2 cellular contexts compared by ENCODE assay signal in the genomic region with DNA sequence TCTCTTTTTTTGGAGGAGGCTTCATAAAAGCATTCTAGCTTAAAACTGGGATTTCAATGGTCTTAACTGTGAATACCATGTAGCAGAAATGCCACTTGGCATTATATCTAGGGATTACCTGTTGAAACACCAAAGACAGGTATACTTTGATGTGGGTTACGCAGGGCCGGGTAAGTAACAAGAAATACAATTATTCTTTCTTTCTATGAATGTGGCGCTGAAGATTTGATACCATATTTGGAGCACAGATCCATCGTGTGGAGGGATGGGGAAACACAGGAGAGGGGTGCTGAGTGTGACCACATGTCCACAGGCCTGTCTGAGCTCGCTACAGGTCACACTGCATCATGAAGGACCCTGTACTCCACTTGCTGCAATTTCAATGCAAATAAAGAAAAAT.
TF ChIP-seq lines count a peak whose summit lies in the region.

No MANE protein-coding gene starts in this region.

TF ChIP-seq in GM23338, 12 proteins besides CTCF, POLR2A, EP300 and RAD21 (continues in another document):
- TF ChIP-seq JUNB (IDR thresholded peaks at IDR 0.05; ENCODE audit: unreplicated experiment) (no peak), POLR2AphosphoS5 (IDR thresholded peaks at IDR 0.05; ENCODE audit: low read depth) (no peak), REST (IDR thresholded peaks at IDR 0.05; ENCODE audit: unreplicated experiment) (no peak), CREB1 (CRISPR knock-in tag; IDR thresholded peaks at IDR 0.05; ENCODE audit: low read depth) (no peak), ETS1 (IDR thresholded peaks at IDR 0.05) (no peak), ZNF331 (CRISPR knock-in tag; IDR thresholded peaks at IDR 0.05; ENCODE audit: low read depth) (no peak), EZH2 (IDR thresholded peaks at IDR 0.05; ENCODE audit: low read depth, unreplicated experiment) (no peak), NANOG (IDR thresholded peaks at IDR 0.05; ENCODE audit: borderline replicate concordance) (no peak), ZNF114 (CRISPR knock-in tag; IDR thresholded peaks at IDR 0.05) (no peak)
- TF ChIP-seq, protein P1, sequence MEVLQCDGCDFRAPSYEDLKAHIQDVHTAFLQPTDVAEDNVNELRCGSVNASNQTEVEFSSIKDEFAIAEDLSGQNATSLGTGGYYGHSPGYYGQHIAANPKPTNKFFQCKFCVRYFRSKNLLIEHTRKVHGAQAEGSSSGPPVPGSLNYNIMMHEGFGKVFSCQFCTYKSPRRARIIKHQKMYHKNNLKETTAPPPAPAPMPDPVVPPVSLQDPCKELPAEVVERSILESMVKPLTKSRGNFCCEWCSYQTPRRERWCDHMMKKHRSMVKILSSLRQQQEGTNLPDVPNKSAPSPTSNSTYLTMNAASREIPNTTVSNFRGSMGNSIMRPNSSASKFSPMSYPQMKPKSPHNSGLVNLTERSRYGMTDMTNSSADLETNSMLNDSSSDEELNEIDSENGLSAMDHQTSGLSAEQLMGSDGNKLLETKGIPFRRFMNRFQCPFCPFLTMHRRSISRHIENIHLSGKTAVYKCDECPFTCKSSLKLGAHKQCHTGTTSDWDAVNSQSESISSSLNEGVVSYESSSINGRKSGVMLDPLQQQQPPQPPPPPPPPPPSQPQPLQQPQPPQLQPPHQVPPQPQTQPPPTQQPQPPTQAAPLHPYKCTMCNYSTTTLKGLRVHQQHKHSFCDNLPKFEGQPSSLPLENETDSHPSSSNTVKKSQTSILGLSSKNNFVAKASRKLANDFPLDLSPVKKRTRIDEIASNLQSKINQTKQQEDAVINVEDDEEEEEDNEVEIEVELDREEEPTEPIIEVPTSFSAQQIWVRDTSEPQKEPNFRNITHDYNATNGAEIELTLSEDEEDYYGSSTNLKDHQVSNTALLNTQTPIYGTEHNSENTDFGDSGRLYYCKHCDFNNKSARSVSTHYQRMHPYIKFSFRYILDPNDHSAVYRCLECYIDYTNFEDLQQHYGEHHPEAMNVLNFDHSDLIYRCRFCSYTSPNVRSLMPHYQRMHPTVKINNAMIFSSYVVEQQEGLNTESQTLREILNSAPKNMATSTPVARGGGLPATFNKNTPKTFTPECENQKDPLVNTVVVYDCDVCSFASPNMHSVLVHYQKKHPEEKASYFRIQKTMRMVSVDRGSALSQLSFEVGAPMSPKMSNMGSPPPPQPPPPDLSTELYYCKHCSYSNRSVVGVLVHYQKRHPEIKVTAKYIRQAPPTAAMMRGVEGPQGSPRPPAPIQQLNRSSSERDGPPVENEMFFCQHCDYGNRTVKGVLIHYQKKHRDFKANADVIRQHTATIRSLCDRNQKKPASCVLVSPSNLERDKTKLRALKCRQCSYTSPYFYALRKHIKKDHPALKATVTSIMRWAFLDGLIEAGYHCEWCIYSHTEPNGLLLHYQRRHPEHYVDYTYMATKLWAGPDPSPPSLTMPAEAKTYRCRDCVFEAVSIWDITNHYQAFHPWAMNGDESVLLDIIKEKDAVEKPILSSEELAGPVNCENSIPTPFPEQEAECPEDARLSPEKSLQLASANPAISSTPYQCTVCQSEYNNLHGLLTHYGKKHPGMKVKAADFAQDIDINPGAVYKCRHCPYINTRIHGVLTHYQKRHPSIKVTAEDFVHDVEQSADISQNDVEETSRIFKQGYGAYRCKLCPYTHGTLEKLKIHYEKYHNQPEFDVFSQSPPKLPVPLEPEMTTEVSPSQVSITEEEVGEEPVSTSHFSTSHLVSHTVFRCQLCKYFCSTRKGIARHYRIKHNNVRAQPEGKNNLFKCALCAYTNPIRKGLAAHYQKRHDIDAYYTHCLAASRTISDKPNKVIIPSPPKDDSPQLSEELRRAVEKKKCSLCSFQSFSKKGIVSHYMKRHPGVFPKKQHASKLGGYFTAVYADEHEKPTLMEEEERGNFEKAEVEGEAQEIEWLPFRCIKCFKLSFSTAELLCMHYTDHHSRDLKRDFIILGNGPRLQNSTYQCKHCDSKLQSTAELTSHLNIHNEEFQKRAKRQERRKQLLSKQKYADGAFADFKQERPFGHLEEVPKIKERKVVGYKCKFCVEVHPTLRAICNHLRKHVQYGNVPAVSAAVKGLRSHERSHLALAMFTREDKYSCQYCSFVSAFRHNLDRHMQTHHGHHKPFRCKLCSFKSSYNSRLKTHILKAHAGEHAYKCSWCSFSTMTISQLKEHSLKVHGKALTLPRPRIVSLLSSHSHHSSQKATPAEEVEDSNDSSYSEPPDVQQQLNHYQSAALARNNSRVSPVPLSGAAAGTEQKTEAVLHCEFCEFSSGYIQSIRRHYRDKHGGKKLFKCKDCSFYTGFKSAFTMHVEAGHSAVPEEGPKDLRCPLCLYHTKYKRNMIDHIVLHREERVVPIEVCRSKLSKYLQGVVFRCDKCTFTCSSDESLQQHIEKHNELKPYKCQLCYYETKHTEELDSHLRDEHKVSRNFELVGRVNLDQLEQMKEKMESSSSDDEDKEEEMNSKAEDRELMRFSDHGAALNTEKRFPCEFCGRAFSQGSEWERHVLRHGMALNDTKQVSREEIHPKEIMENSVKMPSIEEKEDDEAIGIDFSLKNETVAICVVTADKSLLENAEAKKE (CRISPR knock-in tag; IDR thresholded peaks at IDR 0.05): no peak

TF ChIP-seq in GM12878, 131 proteins besides CTCF, POLR2A, EP300 and RAD21:
- TF ChIP-seq, protein P2, sequence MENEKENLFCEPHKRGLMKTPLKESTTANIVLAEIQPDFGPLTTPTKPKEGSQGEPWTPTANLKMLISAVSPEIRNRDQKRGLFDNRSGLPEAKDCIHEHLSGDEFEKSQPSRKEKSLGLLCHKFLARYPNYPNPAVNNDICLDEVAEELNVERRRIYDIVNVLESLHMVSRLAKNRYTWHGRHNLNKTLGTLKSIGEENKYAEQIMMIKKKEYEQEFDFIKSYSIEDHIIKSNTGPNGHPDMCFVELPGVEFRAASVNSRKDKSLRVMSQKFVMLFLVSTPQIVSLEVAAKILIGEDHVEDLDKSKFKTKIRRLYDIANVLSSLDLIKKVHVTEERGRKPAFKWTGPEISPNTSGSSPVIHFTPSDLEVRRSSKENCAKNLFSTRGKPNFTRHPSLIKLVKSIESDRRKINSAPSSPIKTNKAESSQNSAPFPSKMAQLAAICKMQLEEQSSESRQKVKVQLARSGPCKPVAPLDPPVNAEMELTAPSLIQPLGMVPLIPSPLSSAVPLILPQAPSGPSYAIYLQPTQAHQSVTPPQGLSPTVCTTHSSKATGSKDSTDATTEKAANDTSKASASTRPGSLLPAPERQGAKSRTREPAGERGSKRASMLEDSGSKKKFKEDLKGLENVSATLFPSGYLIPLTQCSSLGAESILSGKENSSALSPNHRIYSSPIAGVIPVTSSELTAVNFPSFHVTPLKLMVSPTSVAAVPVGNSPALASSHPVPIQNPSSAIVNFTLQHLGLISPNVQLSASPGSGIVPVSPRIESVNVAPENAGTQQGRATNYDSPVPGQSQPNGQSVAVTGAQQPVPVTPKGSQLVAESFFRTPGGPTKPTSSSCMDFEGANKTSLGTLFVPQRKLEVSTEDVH (IDR thresholded peaks at IDR 0.05; ENCODE audit: low read depth, partially characterized antibody): no peak
- no peak for TF ChIP-seq ZNF384 (IDR thresholded peaks at IDR 0.05; ENCODE audit: borderline replicate concordance, low read depth, low read length)
- TF ChIP-seq, protein P3, sequence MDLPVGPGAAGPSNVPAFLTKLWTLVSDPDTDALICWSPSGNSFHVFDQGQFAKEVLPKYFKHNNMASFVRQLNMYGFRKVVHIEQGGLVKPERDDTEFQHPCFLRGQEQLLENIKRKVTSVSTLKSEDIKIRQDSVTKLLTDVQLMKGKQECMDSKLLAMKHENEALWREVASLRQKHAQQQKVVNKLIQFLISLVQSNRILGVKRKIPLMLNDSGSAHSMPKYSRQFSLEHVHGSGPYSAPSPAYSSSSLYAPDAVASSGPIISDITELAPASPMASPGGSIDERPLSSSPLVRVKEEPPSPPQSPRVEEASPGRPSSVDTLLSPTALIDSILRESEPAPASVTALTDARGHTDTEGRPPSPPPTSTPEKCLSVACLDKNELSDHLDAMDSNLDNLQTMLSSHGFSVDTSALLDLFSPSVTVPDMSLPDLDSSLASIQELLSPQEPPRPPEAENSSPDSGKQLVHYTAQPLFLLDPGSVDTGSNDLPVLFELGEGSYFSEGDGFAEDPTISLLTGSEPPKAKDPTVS (IDR thresholded peaks at IDR 0.05; ENCODE audit: low read depth, low read length): no peak
- no peak for TF ChIP-seq ZNF207 (IDR thresholded peaks at IDR 0.05; ENCODE audit: borderline replicate concordance)
- TF ChIP-seq TCF7 (IDR thresholded peaks at IDR 0.05; ENCODE audit: borderline replicate concordance): peak; percentile 60; the same call in 1 of the 2 replicates
- TF ChIP-seq RUNX3 (IDR thresholded peaks at IDR 0.05; ENCODE audit: low read length): peak; percentile 42; the same call in 1 of the 2 replicates
- TF ChIP-seq, protein P4, sequence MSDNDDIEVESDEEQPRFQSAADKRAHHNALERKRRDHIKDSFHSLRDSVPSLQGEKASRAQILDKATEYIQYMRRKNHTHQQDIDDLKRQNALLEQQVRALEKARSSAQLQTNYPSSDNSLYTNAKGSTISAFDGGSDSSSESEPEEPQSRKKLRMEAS (IDR thresholded peaks at IDR 0.05; ENCODE audit: low read depth, low read length): no peak
- TF ChIP-seq SIX5 (IDR thresholded peaks at IDR 0.05; ENCODE audit: low read depth, low read length, severe bottlenecking): no peak
- TF ChIP-seq JUNB (IDR thresholded peaks at IDR 0.05): no peak
- TF ChIP-seq ETV6 (conservative IDR thresholded peaks at IDR 0.05 in 1 of 2, IDR thresholded peaks at IDR 0.05 in 1 of 2; ENCODE audit: borderline replicate concordance in 1 of 2, low read depth in 1 of 2): no peak
- TF ChIP-seq ZNF217 (IDR thresholded peaks at IDR 0.05): no peak
